Comparison of ENCODE assay signal across 19 cellular contexts in genomic region chr2:218485986-218486667, GRCh38.
"Had no signal": no experiment of that assay in that cellular context is flagged by ENCODE, and none has a peak within 500 bp of the region (broad histone marks: within the 10 kb centered on the region; RNA-seq: fewer than 3 reads in every experiment).

No MANE protein-coding gene starts in this region.

- H3K4me1 ChIP-seq: body of pancreas, foreskin keratinocyte had no signal

- ATAC-seq: activated CD4-positive, alpha-beta T cell treated with anti-CD3 and anti-CD28 coated beads for 36 hours; activated CD8-positive, alpha-beta memory T cell treated with anti-CD3 and anti-CD28 coated beads, Interleukin-2, amount 10 ng/mL, durations not matched to agents 7 days and 5 days; activated T-helper 17 cell treated with anti-CD3 and anti-CD28 coated beads, Interleukin-2, amount 50 U/mL, for 72 hours; body of pancreas; foreskin keratinocyte; left colon; upper lobe of right lung; WTC11 had no signal

- H3K9me3 ChIP-seq: body of pancreas, upper lobe of right lung had no signal

- H3K27me3 Mint-ChIP-seq: activated CD4-positive, alpha-beta memory T cell treated with anti-CD3 and anti-CD28 coated beads, Interleukin-2, amount 10 ng/mL, durations not matched to agents 7 days and 5 days; activated CD4-positive, alpha-beta T cell treated with anti-CD3 and anti-CD28 coated beads for 36 hours; activated CD8-positive, alpha-beta memory T cell treated with anti-CD3 and anti-CD28 coated beads, Interleukin-2, amount 10 ng/mL, durations not matched to agents 7 days and 5 days; activated naive CD8-positive, alpha-beta T cell treated with anti-CD3 and anti-CD28 coated beads, Interleukin-2, amount 10 ng/mL, durations not matched to agents 7 days and 5 days; activated T-helper 17 cell treated with anti-CD3 and anti-CD28 coated beads, Interleukin-2, amount 50 U/mL, for 72 hours had no signal

- H3K27me3 ChIP-seq: body of pancreas, dorsolateral prefrontal cortex, foreskin keratinocyte, upper lobe of right lung had no signal

- H3K4me1 Mint-ChIP-seq: activated T-helper 17 cell treated with anti-CD3 and anti-CD28 coated beads, Interleukin-2, amount 50 U/mL, for 72 hours; mesothelial cell of epicardium; nephron; WTC11 had no signal

- H3K27ac Mint-ChIP-seq: activated CD4-positive, alpha-beta memory T cell treated with anti-CD3 and anti-CD28 coated beads, Interleukin-2, amount 10 ng/mL, durations not matched to agents 7 days and 5 days; activated CD4-positive, alpha-beta T cell treated with anti-CD3 and anti-CD28 coated beads for 36 hours; activated CD8-positive, alpha-beta memory T cell treated with anti-CD3 and anti-CD28 coated beads, Interleukin-2, amount 10 ng/mL, durations not matched to agents 7 days and 5 days; activated naive CD8-positive, alpha-beta T cell treated with anti-CD3 and anti-CD28 coated beads, Interleukin-2, amount 10 ng/mL, durations not matched to agents 7 days and 5 days; activated T-helper 17 cell treated with anti-CD3 and anti-CD28 coated beads, Interleukin-2, amount 50 U/mL, for 72 hours; mesothelial cell of epicardium; nephron; WTC11 had no signal

- DNase-seq: activated CD4-positive, alpha-beta memory T cell treated with anti-CD3 and anti-CD28 coated beads, Interleukin-2, amount 10 ng/mL, durations not matched to agents 7 days and 5 days; activated CD4-positive, alpha-beta T cell treated with anti-CD3 and anti-CD28 coated beads for 36 hours; activated CD8-positive, alpha-beta memory T cell treated with anti-CD3 and anti-CD28 coated beads, Interleukin-2, amount 10 ng/mL, durations not matched to agents 7 days and 5 days; activated naive CD4-positive, alpha-beta T cell; activated naive CD8-positive, alpha-beta T cell treated with anti-CD3 and anti-CD28 coated beads, Interleukin-2, amount 10 ng/mL, durations not matched to agents 7 days and 5 days; amygdala; body of pancreas; central memory CD4-positive, alpha-beta T cell; dorsolateral prefrontal cortex; foreskin keratinocyte; islet precursor cell; left colon; stimulated activated naive CD4-positive, alpha-beta T cell; upper lobe of right lung had no signal

- H3K9me3 Mint-ChIP-seq: activated CD4-positive, alpha-beta memory T cell treated with anti-CD3 and anti-CD28 coated beads, Interleukin-2, amount 10 ng/mL, durations not matched to agents 7 days and 5 days; activated naive CD8-positive, alpha-beta T cell treated with anti-CD3 and anti-CD28 coated beads, Interleukin-2, amount 10 ng/mL, durations not matched to agents 7 days and 5 days; activated T-helper 17 cell treated with anti-CD3 and anti-CD28 coated beads, Interleukin-2, amount 50 U/mL, for 72 hours; mesothelial cell of epicardium; nephron; WTC11 had no signal

- H3K27ac ChIP-seq: body of pancreas, dorsolateral prefrontal cortex, foreskin keratinocyte, upper lobe of right lung had no signal

- H3K4me3 Mint-ChIP-seq: activated CD4-positive, alpha-beta memory T cell treated with anti-CD3 and anti-CD28 coated beads, Interleukin-2, amount 10 ng/mL, durations not matched to agents 7 days and 5 days; activated CD4-positive, alpha-beta T cell treated with anti-CD3 and anti-CD28 coated beads for 36 hours; activated CD8-positive, alpha-beta memory T cell treated with anti-CD3 and anti-CD28 coated beads, Interleukin-2, amount 10 ng/mL, durations not matched to agents 7 days and 5 days; activated naive CD8-positive, alpha-beta T cell treated with anti-CD3 and anti-CD28 coated beads, Interleukin-2, amount 10 ng/mL, durations not matched to agents 7 days and 5 days; activated T-helper 17 cell treated with anti-CD3 and anti-CD28 coated beads, Interleukin-2, amount 50 U/mL, for 72 hours; mesothelial cell of epicardium; nephron; WTC11 had no signal

- H3K4me3 ChIP-seq: body of pancreas, dorsolateral prefrontal cortex, lung, upper lobe of right lung had no signal
